Comparison of ENCODE assay signal across 16 cellular contexts in the genomic region with DNA sequence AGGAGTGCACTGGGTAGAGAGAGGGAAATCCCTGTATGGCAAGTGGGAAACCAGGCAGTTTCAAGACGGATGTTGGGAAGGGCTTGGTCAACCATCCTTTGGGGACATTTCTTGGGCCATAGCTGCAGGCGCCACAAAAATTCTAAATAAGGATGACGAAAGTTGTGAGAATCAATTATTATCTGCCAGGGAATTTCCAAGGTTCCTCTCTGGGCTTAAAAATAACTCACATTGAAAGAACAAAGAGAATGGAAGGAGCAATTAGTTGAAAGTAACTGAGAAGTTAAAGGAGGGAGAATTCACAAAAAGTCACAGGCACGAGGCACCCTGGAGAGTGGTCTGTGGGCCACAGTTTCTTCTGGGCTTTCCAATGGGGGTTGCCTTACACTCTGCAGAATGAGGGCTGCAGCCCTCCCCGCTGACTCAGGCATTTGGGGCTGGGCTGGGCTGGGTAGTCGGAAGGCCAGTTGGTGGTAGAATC.
A peak's percentile ranks its signal among the peaks of the same experiment; 100 is the strongest.
DNase-seq lines count a peak whose midpoint lies in the region; ATAC-seq and TF ChIP-seq lines count a peak whose summit lies in the region.
"Had no signal": no experiment of that assay in that cellular context is flagged by ENCODE, and none has a peak within 500 bp of the region (broad histone marks: within the 10 kb centered on the region; RNA-seq: fewer than 3 reads in every experiment).

No MANE protein-coding gene starts in this region.

- ATAC-seq in GM18909 (IDR thresholded peaks at IDR 0.05; ENCODE audit: poor library complexity, unreplicated experiment) (peak; percentile 51), HG02610 (IDR thresholded peaks at IDR 0.05; ENCODE audit: unreplicated experiment) (peak; percentile 74), T-helper 17 cell (no peak), GM18861 (IDR thresholded peaks at IDR 0.05; ENCODE audit: unreplicated experiment) (no peak)
- ATAC-seq in activated CD4-positive, alpha-beta T cell treated with anti-CD3 and anti-CD28 coated beads for 36 hours = no peak
- ATAC-seq: activated CD8-positive, alpha-beta T cell treated with anti-CD3 and anti-CD28 coated beads for 36 hours; activated T-cell treated with anti-CD3 and anti-CD28 coated beads, Interleukin-2, amount 50 U/mL, for 72 hours had no signal

- H3K27me3 Mint-ChIP-seq in T-helper 17 cell = no peaks in the 10 kb centered on the region
- no peaks in the 10 kb centered on the region for H3K27me3 Mint-ChIP-seq in activated CD4-positive, alpha-beta T cell treated with anti-CD3 and anti-CD28 coated beads for 36 hours
- H3K27me3 Mint-ChIP-seq: activated CD8-positive, alpha-beta T cell treated with anti-CD3 and anti-CD28 coated beads for 36 hours had no signal

- no peak overlapping the region for H3K4me3 Mint-ChIP-seq in T-helper 17 cell
- no peak overlapping the region for H3K4me3 Mint-ChIP-seq in activated CD4-positive, alpha-beta T cell treated with anti-CD3 and anti-CD28 coated beads for 36 hours
- H3K4me3 Mint-ChIP-seq: activated CD8-positive, alpha-beta T cell treated with anti-CD3 and anti-CD28 coated beads for 36 hours; activated naive CD8-positive, alpha-beta T cell treated with anti-CD3 and anti-CD28 coated beads, Interleukin-2, amount 10 ng/mL, durations not matched to agents 7 days and 5 days; activated T-cell treated with anti-CD3 and anti-CD28 coated beads, Interleukin-2, amount 50 U/mL, for 72 hours had no signal

- H3K36me3 Mint-ChIP-seq in T-helper 17 cell (ENCODE audit: low read depth) = no peaks in the 10 kb centered on the region
- no peaks in the 10 kb centered on the region for H3K36me3 Mint-ChIP-seq in activated CD4-positive, alpha-beta T cell treated with anti-CD3 and anti-CD28 coated beads for 36 hours (ENCODE audit: low read depth)
- H3K36me3 Mint-ChIP-seq: activated naive CD8-positive, alpha-beta T cell treated with anti-CD3 and anti-CD28 coated beads, Interleukin-2, amount 10 ng/mL, durations not matched to agents 7 days and 5 days had no signal

- H3K4me1 ChIP-seq in Peyer's patch = no peaks in the 10 kb centered on the region

- TF ChIP-seq POLR2A in Peyer's patch (IDR thresholded peaks at IDR 0.05) = no peak

- TF ChIP-seq CTCF in GM10248 (IDR thresholded peaks at IDR 0.05; ENCODE audit: control extremely low read depth, extremely low read depth, low read depth, missing control alignments) = no peak
- no peak for TF ChIP-seq CTCF in Peyer's patch (IDR thresholded peaks at IDR 0.05)

- no peaks in the 10 kb centered on the region for H3K4me1 Mint-ChIP-seq in T-helper 17 cell
- H3K4me1 Mint-ChIP-seq in activated CD4-positive, alpha-beta T cell treated with anti-CD3 and anti-CD28 coated beads for 36 hours = no peaks in the 10 kb centered on the region

- CTCF ChIA-PET in GM10248 (lab: Yijun Ruan, JAX) = interaction anchor here (1.1 to 1.6 kb wide), 3 partner anchors 8 to 21 kb away, joined by 3 to 5 read pairs (median 3); no protein-coding TSS in a partner anchor
- CTCF ChIA-PET in activated CD4-positive, alpha-beta T cell treated with anti-CD3 and anti-CD28 coated beads for 36 hours (lab: Charles Lee) = interaction anchor here (0.6 kb wide), 1 partner anchor 380 kb away, joined by 3 read pairs; no protein-coding TSS in a partner anchor

- H3K27ac ChIP-seq in Peyer's patch = no peak overlapping the region
- H3K27ac ChIP-seq: cardiac muscle cell, SK-N-MC had no signal

- no peaks in the 10 kb centered on the region for H3K9me3 Mint-ChIP-seq in activated CD4-positive, alpha-beta T cell treated with anti-CD3 and anti-CD28 coated beads for 36 hours (ENCODE audit: low read depth)
- H3K9me3 Mint-ChIP-seq: activated CD8-positive, alpha-beta T cell treated with anti-CD3 and anti-CD28 coated beads for 36 hours; activated naive CD8-positive, alpha-beta T cell treated with anti-CD3 and anti-CD28 coated beads, Interleukin-2, amount 10 ng/mL, durations not matched to agents 7 days and 5 days; activated T-cell treated with anti-CD3 and anti-CD28 coated beads, Interleukin-2, amount 50 U/mL, for 72 hours had no signal

- intact Hi-C loops in activated CD4-positive, alpha-beta T cell treated with anti-CD3 and anti-CD28 coated beads for 36 hours (cut with DNase I, micrococcal nuclease) = no loop called here

- no peaks in the 10 kb centered on the region for H3K27me3 ChIP-seq in Peyer's patch
- H3K27me3 ChIP-seq: cardiac muscle cell had no signal

- DNase-seq in GM10248 (ENCODE audit: extremely low spot score) = peak; percentile 61
- DNase-seq in T-helper 17 cell = no peak
- no peak for DNase-seq in activated CD4-positive, alpha-beta T cell treated with anti-CD3 and anti-CD28 coated beads for 36 hours
- no peak for DNase-seq in Peyer's patch
- no peak for DNase-seq in CD1c-positive myeloid dendritic cell (ENCODE audit: extremely low spot score)
- DNase-seq: activated CD8-positive, alpha-beta T cell treated with anti-CD3 and anti-CD28 coated beads for 36 hours; activated naive CD8-positive, alpha-beta T cell treated with anti-CD3 and anti-CD28 coated beads, Interleukin-2, amount 10 ng/mL, durations not matched to agents 7 days and 5 days; activated T-cell treated with anti-CD3 and anti-CD28 coated beads, Interleukin-2, amount 50 U/mL, for 72 hours; EL; mesenchymal stem cell; NCI-H1694 had no signal

- no peaks in the 10 kb centered on the region for H3K9me3 ChIP-seq in T-helper 17 cell (ENCODE audit: control insufficient read depth, low read length, poor library complexity, severe bottlenecking)
- H3K9me3 ChIP-seq in Peyer's patch = no peaks in the 10 kb centered on the region

- peak overlapping the region; percentile 56 for H3K27ac Mint-ChIP-seq in T-helper 17 cell
- no peak overlapping the region for H3K27ac Mint-ChIP-seq in activated CD4-positive, alpha-beta T cell treated with anti-CD3 and anti-CD28 coated beads for 36 hours
- H3K27ac Mint-ChIP-seq: activated CD8-positive, alpha-beta T cell treated with anti-CD3 and anti-CD28 coated beads for 36 hours; activated naive CD8-positive, alpha-beta T cell treated with anti-CD3 and anti-CD28 coated beads, Interleukin-2, amount 10 ng/mL, durations not matched to agents 7 days and 5 days; activated T-cell treated with anti-CD3 and anti-CD28 coated beads, Interleukin-2, amount 50 U/mL, for 72 hours had no signal

- no peak overlapping the region for H3K4me3 ChIP-seq in Peyer's patch
- H3K4me3 ChIP-seq: cardiac muscle cell, SK-N-MC had no signal

- POLR2A ChIA-PET in GM10248 (lab: Yijun Ruan, JAX) = no interaction called here
- POLR2A ChIA-PET in activated CD4-positive, alpha-beta T cell treated with anti-CD3 and anti-CD28 coated beads for 36 hours (lab: Charles Lee) = no interaction called here

- H3K36me3 ChIP-seq in Peyer's patch = peaks cover 0 to 12% (median 0%) of the 10 kb centered on the region in 3 donors
- H3K36me3 ChIP-seq: cardiac muscle cell had no signal

Comparison
In these comparisons a context has a peak if more than half of its experiments do, and no peak if none do; other contexts are left out.
1. ATAC-seq: peak in GM18909 (single experiment) and HG02610 (single experiment); none in T-helper 17 cell (single experiment), activated CD4-positive, alpha-beta T cell treated with anti-CD3 and anti-CD28 coated beads for 36 hours (single experiment) and GM18861 (single experiment).